In the genomic region with DNA sequence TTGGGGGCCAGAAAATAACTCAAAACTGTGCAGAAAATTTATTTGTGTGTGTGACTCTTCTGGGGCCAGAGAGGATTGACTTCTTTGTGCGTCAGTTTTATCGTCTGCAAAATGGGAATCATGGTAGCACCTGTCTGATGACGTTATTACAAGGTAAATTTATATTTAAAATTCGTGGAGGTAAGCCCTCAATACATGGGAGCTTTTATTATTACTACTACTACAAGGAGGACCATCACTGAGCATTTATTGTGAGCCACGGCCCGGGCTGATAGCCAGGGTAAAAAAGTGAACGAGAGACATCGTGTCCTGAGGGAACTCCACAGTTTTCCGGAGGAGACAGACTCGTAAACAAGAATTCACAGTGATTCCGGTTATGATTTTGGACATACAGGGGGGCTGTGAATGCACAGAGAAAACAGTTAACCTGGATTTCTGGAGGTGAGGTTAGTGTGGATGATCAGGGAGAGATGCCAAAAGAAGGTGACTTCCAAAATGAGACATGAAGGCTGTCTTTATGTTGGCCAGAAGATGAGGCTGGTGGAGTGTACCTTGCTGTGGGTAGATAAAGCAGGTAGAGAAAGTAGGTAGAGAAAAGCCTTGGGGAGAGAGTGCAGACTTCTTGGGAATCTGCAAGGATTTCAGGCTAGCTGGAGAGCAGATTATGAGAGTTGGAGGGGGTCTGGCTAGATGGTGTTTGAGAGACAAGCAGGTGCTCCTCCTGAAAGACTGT, we compare ENCODE assay signal across 1 cellular context.
TF ChIP-seq lines count a peak whose summit lies in the region.

No MANE protein-coding gene starts in this region.

TF ChIP-seq in H1, 55 proteins besides CTCF, POLR2A, EP300 and RAD21:
- TF ChIP-seq HDAC6 (IDR thresholded peaks at IDR 0.05; ENCODE audit: low read depth, low read length): no peak
- no peak for TF ChIP-seq ASH2L (IDR thresholded peaks at IDR 0.05; ENCODE audit: low read length)
- no peak for TF ChIP-seq RNF2 (IDR thresholded peaks at IDR 0.05; ENCODE audit: borderline replicate concordance, low read depth, low read length, missing control alignments, poor library complexity, severe bottlenecking)
- no peak for TF ChIP-seq SAP30 (IDR thresholded peaks at IDR 0.05; ENCODE audit: insufficient read depth, insufficient replicate concordance, low read length)
- TF ChIP-seq TAF7 (optimal IDR thresholded peaks at IDR 0.05; ENCODE audit: borderline replicate concordance, low read depth, low read length): no peak
- no peak for TF ChIP-seq CTBP2 (IDR thresholded peaks at IDR 0.05; ENCODE audit: borderline replicate concordance, insufficient read depth, insufficient read length, low read length)
- no peak for TF ChIP-seq RBBP5 (IDR thresholded peaks at IDR 0.05; ENCODE audit: borderline replicate concordance, low read depth, low read length)
- no peak for TF ChIP-seq MAFK (IDR thresholded peaks at IDR 0.05; ENCODE audit: low read depth, low read length)
- TF ChIP-seq, protein P1, sequence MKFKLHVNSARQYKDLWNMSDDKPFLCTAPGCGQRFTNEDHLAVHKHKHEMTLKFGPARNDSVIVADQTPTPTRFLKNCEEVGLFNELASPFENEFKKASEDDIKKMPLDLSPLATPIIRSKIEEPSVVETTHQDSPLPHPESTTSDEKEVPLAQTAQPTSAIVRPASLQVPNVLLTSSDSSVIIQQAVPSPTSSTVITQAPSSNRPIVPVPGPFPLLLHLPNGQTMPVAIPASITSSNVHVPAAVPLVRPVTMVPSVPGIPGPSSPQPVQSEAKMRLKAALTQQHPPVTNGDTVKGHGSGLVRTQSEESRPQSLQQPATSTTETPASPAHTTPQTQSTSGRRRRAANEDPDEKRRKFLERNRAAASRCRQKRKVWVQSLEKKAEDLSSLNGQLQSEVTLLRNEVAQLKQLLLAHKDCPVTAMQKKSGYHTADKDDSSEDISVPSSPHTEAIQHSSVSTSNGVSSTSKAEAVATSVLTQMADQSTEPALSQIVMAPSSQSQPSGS (IDR thresholded peaks at IDR 0.05; ENCODE audit: low read length): no peak
